ENCODE assay signal across 8 cellular contexts in the genomic region with DNA sequence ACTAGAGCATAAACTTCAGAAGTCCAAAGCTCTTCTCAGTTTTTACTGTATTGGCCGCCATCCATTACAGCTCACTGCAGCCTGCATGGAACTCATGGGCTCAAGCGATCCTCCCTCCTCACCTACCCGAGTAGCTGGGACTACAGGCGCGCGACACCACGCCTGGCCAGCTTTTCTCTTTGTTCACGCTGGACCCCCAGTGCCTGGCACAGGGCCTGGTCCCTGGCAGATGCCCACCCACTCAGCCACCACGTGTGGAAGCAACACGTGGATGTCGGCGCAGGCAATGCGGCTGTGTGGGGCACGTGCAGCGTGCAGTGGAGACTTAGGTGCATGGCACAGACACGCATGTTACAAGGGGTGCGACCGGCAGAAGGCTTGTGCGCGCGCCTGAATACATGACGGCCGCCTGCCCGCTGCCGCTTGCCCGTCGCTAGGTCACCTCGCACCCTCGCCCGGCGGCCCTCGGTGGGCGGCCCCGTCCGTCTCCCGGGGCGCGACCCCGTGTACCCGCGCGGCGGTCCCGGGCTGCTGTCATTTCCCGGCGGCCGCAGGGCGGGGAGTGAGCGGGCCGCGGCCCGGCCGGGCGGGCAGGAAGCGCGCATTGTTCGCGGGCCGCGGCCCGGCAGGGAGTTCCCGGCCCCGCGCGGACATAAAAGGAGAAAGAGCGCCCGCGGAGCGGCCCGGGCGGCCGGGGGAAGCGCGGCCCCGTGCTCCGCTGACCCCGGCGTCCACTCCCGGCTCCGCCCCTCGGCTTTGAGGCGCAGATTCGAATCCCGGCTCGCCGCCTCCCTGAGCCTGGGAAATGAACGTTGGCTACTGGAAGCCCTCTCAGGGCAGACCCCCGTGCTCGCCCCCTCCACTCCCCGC. TPM values are rescaled to one million over a fixed set of nuclear protein-coding genes. Genes with fewer than 3 reads are reported as not detected.
A peak's percentile ranks its signal among the peaks of the same experiment; 100 is the strongest.
DNase-seq lines count a peak whose midpoint lies in the region; ATAC-seq, FAIRE-seq and TF ChIP-seq lines count a peak whose summit lies in the region.

No MANE protein-coding gene starts in this region.

- H3K9ac ChIP-seq in neural cell (ENCODE audit: low read length), result no peak overlapping the region

- peak; percentile 21 for TF ChIP-seq RAD21 in neural cell (conservative IDR thresholded peaks at IDR 0.05)

- DNase-seq in activated T-cell treated with anti-CD3 and anti-CD28 coated beads, Interleukin-2, amount 50 U/mL, for 4 hours, result peak; percentile 18
- DNase-seq in activated T-cell treated with anti-CD3 and anti-CD28 coated beads, Interleukin-2, amount 50 U/mL, for 48 hours, result no peak
- DNase-seq in WERI-Rb-1, result peak; percentile 54
- DNase-seq in fibroblast of mammary gland (ENCODE audit: low read depth), result no peak
- no peak for DNase-seq in HTR-8/SVneo (ENCODE audit: insufficient read length, low spot score)

- H3K27ac ChIP-seq in WERI-Rb-1 (no peak overlapping the region), neural cell (ENCODE audit: low read length) (no peak overlapping the region)

- no peak for TF ChIP-seq EP300 in neural cell (conservative IDR thresholded peaks at IDR 0.05; ENCODE audit: poor library complexity, severe bottlenecking)

- peaks cover 9% of the 10 kb centered on the region for H3K4me1 Mint-ChIP-seq in activated T-cell treated with anti-CD3 and anti-CD28 coated beads, Interleukin-2, amount 50 U/mL, for 4 hours (ENCODE audit: low read depth)

- no peaks in the 10 kb centered on the region for H3K9me3 ChIP-seq in WERI-Rb-1 (ENCODE audit: severe bottlenecking)
- no peaks in the 10 kb centered on the region for H3K9me3 ChIP-seq in neural cell (ENCODE audit: low read length)

- H3F3A ChIP-seq in neural cell (ENCODE audit: insufficient read depth, low read length, poor library complexity, severe bottlenecking), result no peaks in the 10 kb centered on the region

- H4K20me1 ChIP-seq in neural cell (ENCODE audit: insufficient read depth), result no peaks in the 10 kb centered on the region

- H3K36me3 ChIP-seq in WERI-Rb-1, result no peaks in the 10 kb centered on the region
- H3K36me3 ChIP-seq in neural cell (ENCODE audit: insufficient read depth, low read length), result no peaks in the 10 kb centered on the region

- H2AFZ ChIP-seq in neural cell (ENCODE audit: low read depth, low read length), result no peak overlapping the region

- no peak for FAIRE-seq in HTR-8/SVneo (lab: Jason Lieb, UNC)

- H3K36me3 Mint-ChIP-seq in activated T-cell treated with anti-CD3 and anti-CD28 coated beads, Interleukin-2, amount 50 U/mL, for 4 hours (ENCODE audit: insufficient read depth), result no peaks in the 10 kb centered on the region

- H3K27me3 ChIP-seq in WERI-Rb-1 (ENCODE audit: insufficient read depth, low read depth, severe bottlenecking) (peaks cover 14% of the 10 kb centered on the region), neural cell (ENCODE audit: insufficient read depth, low read depth, low read length) (peaks cover 56% of the 10 kb centered on the region)

- peak overlapping the region; percentile 73 for H3K4me3 Mint-ChIP-seq in activated T-cell treated with anti-CD3 and anti-CD28 coated beads, Interleukin-2, amount 50 U/mL, for 4 hours

- H3K4me2 ChIP-seq in neural cell (ENCODE audit: low read length), result no peak overlapping the region

- no peak for TF ChIP-seq CTCF in WERI-Rb-1 (IDR thresholded peaks at IDR 0.05; ENCODE audit: low read depth, low read length)
- TF ChIP-seq CTCF in fibroblast of mammary gland (conservative IDR thresholded peaks at IDR 0.05; ENCODE audit: control insufficient read depth, insufficient read depth, low read depth, low read length), result no peak
- peak; percentile 16 for TF ChIP-seq CTCF in neural cell (IDR thresholded peaks at IDR 0.05; ENCODE audit: poor library complexity, severe bottlenecking)

- H3K9me2 ChIP-seq in neural cell (ENCODE audit: insufficient read depth, low read length), result no peaks in the 10 kb centered on the region

- peaks cover 44% of the 10 kb centered on the region for H3K27me3 Mint-ChIP-seq in activated T-cell treated with anti-CD3 and anti-CD28 coated beads, Interleukin-2, amount 50 U/mL, for 4 hours (ENCODE audit: low read depth)

- no peaks in the 10 kb centered on the region for H3K9me3 Mint-ChIP-seq in activated T-cell treated with anti-CD3 and anti-CD28 coated beads, Interleukin-2, amount 50 U/mL, for 4 hours

- no peaks in the 10 kb centered on the region for H3K79me2 ChIP-seq in neural cell (replicated peaks; ENCODE audit: insufficient read depth, low read length)

- ATAC-seq in activated T-cell treated with anti-CD3 and anti-CD28 coated beads, Interleukin-2, amount 50 U/mL, for 4 hours, result peak; percentile 45 to 51
- ATAC-seq in GM18870 (IDR thresholded peaks at IDR 0.05; ENCODE audit: unreplicated experiment) (no peak), GM21367 (IDR thresholded peaks at IDR 0.05; ENCODE audit: unreplicated experiment) (no peak)

- H3K4me3 ChIP-seq in WERI-Rb-1 (ENCODE audit: low read depth, low read length) (peak overlapping the region; percentile 49), fibroblast of mammary gland (ENCODE audit: control insufficient read depth, low read depth, low read length) (peak overlapping the region; percentile 46), neural cell (ENCODE audit: low read length) (peak overlapping the region; percentile 61)

TF ChIP-seq in neural cell, 6 proteins besides CTCF, POLR2A, EP300 and RAD21:
- peak; percentile 67 for TF ChIP-seq EZH2 (IDR thresholded peaks at IDR 0.05; ENCODE audit: borderline replicate concordance, insufficient read depth, low read length, poor library complexity, severe bottlenecking)
- TF ChIP-seq SMC3 (conservative IDR thresholded peaks at IDR 0.05; ENCODE audit: poor library complexity), result no peak
- peak; percentile 93 for TF ChIP-seq MXI1 (conservative IDR thresholded peaks at IDR 0.05; ENCODE audit: poor library complexity, severe bottlenecking)
- TF ChIP-seq, protein P1, sequence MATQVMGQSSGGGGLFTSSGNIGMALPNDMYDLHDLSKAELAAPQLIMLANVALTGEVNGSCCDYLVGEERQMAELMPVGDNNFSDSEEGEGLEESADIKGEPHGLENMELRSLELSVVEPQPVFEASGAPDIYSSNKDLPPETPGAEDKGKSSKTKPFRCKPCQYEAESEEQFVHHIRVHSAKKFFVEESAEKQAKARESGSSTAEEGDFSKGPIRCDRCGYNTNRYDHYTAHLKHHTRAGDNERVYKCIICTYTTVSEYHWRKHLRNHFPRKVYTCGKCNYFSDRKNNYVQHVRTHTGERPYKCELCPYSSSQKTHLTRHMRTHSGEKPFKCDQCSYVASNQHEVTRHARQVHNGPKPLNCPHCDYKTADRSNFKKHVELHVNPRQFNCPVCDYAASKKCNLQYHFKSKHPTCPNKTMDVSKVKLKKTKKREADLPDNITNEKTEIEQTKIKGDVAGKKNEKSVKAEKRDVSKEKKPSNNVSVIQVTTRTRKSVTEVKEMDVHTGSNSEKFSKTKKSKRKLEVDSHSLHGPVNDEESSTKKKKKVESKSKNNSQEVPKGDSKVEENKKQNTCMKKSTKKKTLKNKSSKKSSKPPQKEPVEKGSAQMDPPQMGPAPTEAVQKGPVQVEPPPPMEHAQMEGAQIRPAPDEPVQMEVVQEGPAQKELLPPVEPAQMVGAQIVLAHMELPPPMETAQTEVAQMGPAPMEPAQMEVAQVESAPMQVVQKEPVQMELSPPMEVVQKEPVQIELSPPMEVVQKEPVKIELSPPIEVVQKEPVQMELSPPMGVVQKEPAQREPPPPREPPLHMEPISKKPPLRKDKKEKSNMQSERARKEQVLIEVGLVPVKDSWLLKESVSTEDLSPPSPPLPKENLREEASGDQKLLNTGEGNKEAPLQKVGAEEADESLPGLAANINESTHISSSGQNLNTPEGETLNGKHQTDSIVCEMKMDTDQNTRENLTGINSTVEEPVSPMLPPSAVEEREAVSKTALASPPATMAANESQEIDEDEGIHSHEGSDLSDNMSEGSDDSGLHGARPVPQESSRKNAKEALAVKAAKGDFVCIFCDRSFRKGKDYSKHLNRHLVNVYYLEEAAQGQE (IDR thresholded peaks at IDR 0.05; ENCODE audit: borderline replicate concordance), result no peak
- no peak for TF ChIP-seq POLR2AphosphoS5 (IDR thresholded peaks at IDR 0.05)
- no peak for TF ChIP-seq TAF1 (IDR thresholded peaks at IDR 0.05; ENCODE audit: low read depth)

RNA-seq across cellular contexts. Expression of a gene that starts 24.1 kb away (rescaled TPM):
- total RNA-seq in activated T-cell treated with anti-CD3 and anti-CD28 coated beads, Interleukin-2, amount 50 U/mL, for 4 hours, result under 1 TPM; 0.18 to 0.35 (median 0.35) TPM
- polyA plus RNA-seq in neural cell, result 0.17 TPM in 1 of 2 replicates, not detected in the other
- polyA minus RNA-seq in neural cell, result not detected in 2 replicates

Comparison
In these comparisons a context has a peak if more than half of its experiments do, and no peak if none do; other contexts are left out.
1. DNase-seq: peak in activated T-cell treated with anti-CD3 and anti-CD28 coated beads, Interleukin-2, amount 50 U/mL, for 4 hours (single experiment) and WERI-Rb-1 (single experiment); none in activated T-cell treated with anti-CD3 and anti-CD28 coated beads, Interleukin-2, amount 50 U/mL, for 48 hours (0 of 2), fibroblast of mammary gland (single experiment) and HTR-8/SVneo (single experiment).
2. ATAC-seq: peak in activated T-cell treated with anti-CD3 and anti-CD28 coated beads, Interleukin-2, amount 50 U/mL, for 4 hours (2 of 2); none in GM18870 (single experiment) and GM21367 (single experiment).
3. Peak in every context shown above with its lines, with median percentiles within 50 percentile points of each other: H3K4me3 ChIP-seq.